Comparison of ENCODE assay signal across 7 cellular contexts in genomic region chr5:12793373-12793772, GRCh38.
"Had no signal": no experiment of that assay in that cellular context is flagged by ENCODE, and none has a peak within 500 bp of the region (broad histone marks: within the 10 kb centered on the region; RNA-seq: fewer than 3 reads in every experiment).

No MANE protein-coding gene starts in this region.

- DNase-seq: GM23248, GOT3, HFFc6, KG1 had no signal

- ATAC-seq: HCT116 had no signal

- H3K4me1 ChIP-seq: HAP-1 had no signal

- H3K9me3 ChIP-seq: HAP-1 had no signal

- H2AFZ ChIP-seq: GM23248 had no signal

- H3K27ac ChIP-seq: GM23248, HL-60 had no signal

- H3K9ac ChIP-seq: GM23248 had no signal

- H3K4me3 ChIP-seq: GM23248, HAP-1 had no signal

- H3K36me3 ChIP-seq: HAP-1 had no signal
